In genomic region chr5:61866930-61867329, GRCh38 we compare ENCODE assay signal across 8 cellular contexts.
DNase-seq lines count a peak whose midpoint lies in the region; ATAC-seq lines count a peak whose summit lies in the region.

No MANE protein-coding gene starts in this region.

- CTCF ChIA-PET in activated CD8-positive, alpha-beta T cell treated with anti-CD3 and anti-CD28 coated beads, Interleukin-2, amount 10 ng/mL, durations not matched to agents 7 days and 5 days (lab: Charles Lee), result no interaction called here
- CTCF ChIA-PET in activated naive CD4-positive, alpha-beta T cell treated with anti-CD3 and anti-CD28 coated beads, Interleukin-2, amount 10 ng/mL, durations not matched to agents 7 days and 5 days (lab: Charles Lee), result no interaction called here
- CTCF ChIA-PET in CD4-positive, alpha-beta memory T cell (lab: Charles Lee; ENCODE audit: partially characterized antibody), result no interaction called here

- no CpG with 5 or more reads among the region's 3 CpGs for WGBS in mesendoderm (ENCODE audit: extremely low coverage, insufficient coverage, low lambda C conversion rate)

- no peak overlapping the region for H4K8ac ChIP-seq in mesendoderm (ENCODE audit: low read depth, low read length)

- H3K4me3 ChIP-seq in mesendoderm (ENCODE audit: low read length), result no peak overlapping the region
- H3K4me3 ChIP-seq in CD4-positive, alpha-beta memory T cell (ENCODE audit: low read length in 2 of 2), result no peak overlapping the region

- no peaks in the 10 kb centered on the region for H3K9me3 Mint-ChIP-seq in activated CD8-positive, alpha-beta T cell treated with anti-CD3 and anti-CD28 coated beads, Interleukin-2, amount 10 ng/mL, durations not matched to agents 7 days and 5 days (ENCODE audit: insufficient read depth)
- H3K9me3 Mint-ChIP-seq in activated naive CD4-positive, alpha-beta T cell treated with anti-CD3 and anti-CD28 coated beads, Interleukin-2, amount 10 ng/mL, durations not matched to agents 7 days and 5 days, result peaks cover 3% of the 10 kb centered on the region
- peaks cover 0 to 8% (median 1%) of the 10 kb centered on the region in 8 donors for H3K9me3 Mint-ChIP-seq in CD4-positive, alpha-beta memory T cell

- H3K4me3 Mint-ChIP-seq in activated CD8-positive, alpha-beta T cell treated with anti-CD3 and anti-CD28 coated beads, Interleukin-2, amount 10 ng/mL, durations not matched to agents 7 days and 5 days, result no peak overlapping the region
- no peak overlapping the region for H3K4me3 Mint-ChIP-seq in activated naive CD4-positive, alpha-beta T cell treated with anti-CD3 and anti-CD28 coated beads, Interleukin-2, amount 10 ng/mL, durations not matched to agents 7 days and 5 days
- no peak overlapping the region for H3K4me3 Mint-ChIP-seq in CD4-positive, alpha-beta memory T cell

- H2BK120ac ChIP-seq in mesendoderm (ENCODE audit: low read depth, low read length), result no peak overlapping the region

- no peaks in the 10 kb centered on the region for H3K79me1 ChIP-seq in mesendoderm (ENCODE audit: low read length)

- no peak overlapping the region for H3K18ac ChIP-seq in mesendoderm (ENCODE audit: low read length)

- no peak overlapping the region for H4K5ac ChIP-seq in mesendoderm (ENCODE audit: low read length)

- POLR2A ChIA-PET in activated CD8-positive, alpha-beta T cell treated with anti-CD3 and anti-CD28 coated beads, Interleukin-2, amount 10 ng/mL, durations not matched to agents 7 days and 5 days (lab: Charles Lee), result no interaction called here
- POLR2A ChIA-PET in CD4-positive, alpha-beta memory T cell (lab: Charles Lee; ENCODE audit: partially characterized antibody), result no interaction called here

- H2AK5ac ChIP-seq in mesendoderm (ENCODE audit: low read length), result no peak overlapping the region

- H2BK5ac ChIP-seq in mesendoderm (ENCODE audit: low read length), result no peak overlapping the region

- H3K56ac ChIP-seq in mesendoderm (ENCODE audit: low read length), result no peak overlapping the region

- no peaks in the 10 kb centered on the region for H3K4me1 Mint-ChIP-seq in activated CD8-positive, alpha-beta T cell treated with anti-CD3 and anti-CD28 coated beads, Interleukin-2, amount 10 ng/mL, durations not matched to agents 7 days and 5 days (ENCODE audit: low read depth)
- H3K4me1 Mint-ChIP-seq in activated naive CD4-positive, alpha-beta T cell treated with anti-CD3 and anti-CD28 coated beads, Interleukin-2, amount 10 ng/mL, durations not matched to agents 7 days and 5 days, result no peaks in the 10 kb centered on the region
- H3K4me1 Mint-ChIP-seq in CD4-positive, alpha-beta memory T cell, result no peaks in the 10 kb centered on the region

- intact Hi-C loops in CD4-positive, alpha-beta memory T cell (cut with micrococcal nuclease), result no loop called here

- H3K27me3 Mint-ChIP-seq in activated CD8-positive, alpha-beta T cell treated with anti-CD3 and anti-CD28 coated beads, Interleukin-2, amount 10 ng/mL, durations not matched to agents 7 days and 5 days (ENCODE audit: low read depth), result no peaks in the 10 kb centered on the region
- no peaks in the 10 kb centered on the region for H3K27me3 Mint-ChIP-seq in activated naive CD4-positive, alpha-beta T cell treated with anti-CD3 and anti-CD28 coated beads, Interleukin-2, amount 10 ng/mL, durations not matched to agents 7 days and 5 days
- peaks cover 0 to 7% of the 10 kb centered on the region in 2 donors for H3K27me3 Mint-ChIP-seq in CD4-positive, alpha-beta memory T cell

- H2BK15ac ChIP-seq in mesendoderm (replicated peaks; ENCODE audit: low read depth), result no peak overlapping the region

- peak; percentile 58 for ATAC-seq in GM19043 (IDR thresholded peaks at IDR 0.05; ENCODE audit: low read depth, unreplicated experiment)
- peak; percentile 93 for ATAC-seq in HG03378 (IDR thresholded peaks at IDR 0.05; ENCODE audit: unreplicated experiment)
- ATAC-seq in activated CD8-positive, alpha-beta T cell treated with anti-CD3 and anti-CD28 coated beads, Interleukin-2, amount 10 ng/mL, durations not matched to agents 7 days and 5 days, result no peak

- DNase-seq in AG08396 (ENCODE audit: low spot score) (peak; percentile 26), mesendoderm (no peak)
- peak; percentile 21 for DNase-seq in activated CD8-positive, alpha-beta T cell treated with anti-CD3 and anti-CD28 coated beads, Interleukin-2, amount 10 ng/mL, durations not matched to agents 7 days and 5 days
- no peak for DNase-seq in activated naive CD4-positive, alpha-beta T cell treated with anti-CD3 and anti-CD28 coated beads, Interleukin-2, amount 10 ng/mL, durations not matched to agents 7 days and 5 days
- no peak for DNase-seq in stimulated activated naive CD4-positive, alpha-beta T cell (lab: John Stamatoyannopoulos, UW)
- no peak for DNase-seq in CD4-positive, alpha-beta memory T cell

- H3K23ac ChIP-seq in mesendoderm (ENCODE audit: low read length), result no peak overlapping the region

- no peaks in the 10 kb centered on the region for H3K9me3 ChIP-seq in CD4-positive, alpha-beta memory T cell (ENCODE audit: control insufficient read depth in 1 of 2, low read length in 2 of 2)

- no peak overlapping the region for H3K4me2 ChIP-seq in mesendoderm (ENCODE audit: low read length)

- H3K4ac ChIP-seq in mesendoderm (ENCODE audit: low read depth, low read length), result no peak overlapping the region

- no peak overlapping the region for H3K27ac Mint-ChIP-seq in activated CD8-positive, alpha-beta T cell treated with anti-CD3 and anti-CD28 coated beads, Interleukin-2, amount 10 ng/mL, durations not matched to agents 7 days and 5 days
- H3K27ac Mint-ChIP-seq in activated naive CD4-positive, alpha-beta T cell treated with anti-CD3 and anti-CD28 coated beads, Interleukin-2, amount 10 ng/mL, durations not matched to agents 7 days and 5 days, result no peak overlapping the region
- H3K27ac Mint-ChIP-seq in CD4-positive, alpha-beta memory T cell, result no peak overlapping the region

- H3K79me2 ChIP-seq in mesendoderm (ENCODE audit: control insufficient read depth, insufficient read depth, low read length), result no peaks in the 10 kb centered on the region

- H3K36me3 ChIP-seq in mesendoderm (ENCODE audit: control insufficient read depth, insufficient read depth, low read length), result no peaks in the 10 kb centered on the region
- H3K36me3 ChIP-seq in CD4-positive, alpha-beta memory T cell (ENCODE audit: insufficient read depth, low read length), result no peaks in the 10 kb centered on the region

- no peak overlapping the region for H3K27ac ChIP-seq in mesendoderm (ENCODE audit: low read depth, low read length)
- H3K27ac ChIP-seq in CD4-positive, alpha-beta memory T cell (ENCODE audit: low read depth, low read length), result no peak overlapping the region

- H3K4me1 ChIP-seq in mesendoderm (ENCODE audit: control insufficient read depth, low read depth, low read length), result no peaks in the 10 kb centered on the region
- no peaks in the 10 kb centered on the region for H3K4me1 ChIP-seq in CD4-positive, alpha-beta memory T cell (ENCODE audit: insufficient read depth, low read length)

- no peak overlapping the region for H3K9ac ChIP-seq in mesendoderm (ENCODE audit: low read length)

- no peaks in the 10 kb centered on the region for H3K27me3 ChIP-seq in mesendoderm (ENCODE audit: insufficient read depth, low read length, poor library complexity)
- H3K27me3 ChIP-seq in CD4-positive, alpha-beta memory T cell (ENCODE audit: insufficient read depth, low read length), result no peaks in the 10 kb centered on the region

- H3K36me3 Mint-ChIP-seq in activated CD8-positive, alpha-beta T cell treated with anti-CD3 and anti-CD28 coated beads, Interleukin-2, amount 10 ng/mL, durations not matched to agents 7 days and 5 days (ENCODE audit: low read depth), result no peaks in the 10 kb centered on the region
- H3K36me3 Mint-ChIP-seq in activated naive CD4-positive, alpha-beta T cell treated with anti-CD3 and anti-CD28 coated beads, Interleukin-2, amount 10 ng/mL, durations not matched to agents 7 days and 5 days, result no peaks in the 10 kb centered on the region
- H3K36me3 Mint-ChIP-seq in CD4-positive, alpha-beta memory T cell, result no peaks in the 10 kb centered on the region

Comparison
In these comparisons a context has a peak if more than half of its experiments do, and no peak if none do; other contexts are left out.
1. DNase-seq: peak in AG08396 (single experiment) and activated CD8-positive, alpha-beta T cell treated with anti-CD3 and anti-CD28 coated beads, Interleukin-2, amount 10 ng/mL, durations not matched to agents 7 days and 5 days (single experiment); none in activated naive CD4-positive, alpha-beta T cell treated with anti-CD3 and anti-CD28 coated beads, Interleukin-2, amount 10 ng/mL, durations not matched to agents 7 days and 5 days (single experiment), mesendoderm (single experiment), stimulated activated naive CD4-positive, alpha-beta T cell (0 of 6) and CD4-positive, alpha-beta memory T cell (0 of 5).